10 cellular contexts compared by ENCODE assay signal in genomic region chr10:94061026-94061425, GRCh38.
"Had no signal": no experiment of that assay in that cellular context is flagged by ENCODE, and none has a peak within 500 bp of the region (broad histone marks: within the 10 kb centered on the region; RNA-seq: fewer than 3 reads in every experiment).

No MANE protein-coding gene starts in this region.

- H3K9me3 Mint-ChIP-seq: GM23338, HFFc6, IgD-negative memory B cell had no signal

- H3K4me3 ChIP-seq: GM23338, HAP-1, K562 had no signal

- H3K4me1 Mint-ChIP-seq: IgD-negative memory B cell had no signal

- H3K27ac Mint-ChIP-seq: GM23338, HFFc6, IgD-negative memory B cell had no signal

- ATAC-seq: GM23338, HCT116, HepG2, K562 had no signal

- H3K4me3 Mint-ChIP-seq: GM23338, HFFc6, IgD-negative memory B cell had no signal

- H3K27ac ChIP-seq: HL-60 had no signal

- H3K9me3 ChIP-seq: HAP-1 had no signal

- H3K27me3 Mint-ChIP-seq: IgD-negative memory B cell had no signal

- H3K36me3 ChIP-seq: HAP-1 had no signal

- DNase-seq: H7, HFFc6, KG1 had no signal

- H3K36me3 Mint-ChIP-seq: IgD-negative memory B cell had no signal
